ENCODE assay signal across 30 cellular contexts in genomic region chr20:63745961-63746765, GRCh38. TPM values are rescaled to one million over a fixed set of nuclear protein-coding genes. Genes with fewer than 3 reads are reported as not detected.
DNase-seq lines count a peak whose midpoint lies in the region; ATAC-seq and TF ChIP-seq lines count a peak whose summit lies in the region.
"Had no signal": no experiment of that assay in that cellular context is flagged by ENCODE, and none has a peak within 500 bp of the region (broad histone marks: within the 10 kb centered on the region; RNA-seq: fewer than 3 reads in every experiment).

No MANE protein-coding gene starts in this region.

- no peak overlapping the region for H3K4me3 ChIP-seq in RWPE2 (ENCODE audit: severe bottlenecking)
- H3K4me3 ChIP-seq in osteoblast (ENCODE audit: insufficient read depth, low read length) = no peak overlapping the region
- H3K4me3 ChIP-seq: cardiac muscle cell, GM12878, skin epidermis, testis had no signal

- peaks cover 4% of the 10 kb centered on the region for H3K4me1 ChIP-seq in RWPE2 (ENCODE audit: insufficient read depth, poor library complexity, severe bottlenecking)
- H3K4me1 ChIP-seq in osteoblast (ENCODE audit: insufficient read depth, low read length) = peaks cover 5% of the 10 kb centered on the region

- H3K9me3 ChIP-seq in RWPE2 (ENCODE audit: severe bottlenecking) (no peaks in the 10 kb centered on the region), osteoblast (ENCODE audit: low read depth, low read length) (no peaks in the 10 kb centered on the region)
- H3K9me3 ChIP-seq: testis had no signal

- H4K20me1 ChIP-seq in osteoblast (ENCODE audit: insufficient read depth, low read length) = peaks cover 4% of the 10 kb centered on the region

- no peak overlapping the region for H3K4me2 ChIP-seq in osteoblast (ENCODE audit: insufficient read depth, low read length)
- H3K4me2 ChIP-seq: KMS-11 had no signal

- H2AFZ ChIP-seq in osteoblast (ENCODE audit: low read length) = no peak overlapping the region

- TF ChIP-seq CTCF in GM20000 (IDR thresholded peaks at IDR 0.05; ENCODE audit: extremely low read depth, missing control alignments) (no peak), RWPE2 (IDR thresholded peaks at IDR 0.05; ENCODE audit: poor library complexity, severe bottlenecking) (no peak), osteoblast (IDR thresholded peaks at IDR 0.05; ENCODE audit: extremely low read depth, low read depth, low read length) (no peak)

- peaks cover 30% of the 10 kb centered on the region for H3K36me3 ChIP-seq in RWPE2 (ENCODE audit: low read depth)
- H3K36me3 ChIP-seq in osteoblast (ENCODE audit: insufficient read depth, low read length) = peaks cover 22% of the 10 kb centered on the region

- H3K27me3 ChIP-seq in RWPE2 (ENCODE audit: insufficient read depth, poor library complexity, severe bottlenecking) (no peaks in the 10 kb centered on the region), osteoblast (ENCODE audit: insufficient read depth, low read length) (no peaks in the 10 kb centered on the region)
- H3K27me3 ChIP-seq: cardiac muscle cell, testis had no signal

- DNase-seq in GM20000 (ENCODE audit: low spot score) = peak; percentile 30
- DNase-seq in RWPE2 (ENCODE audit: low spot score) = peak; percentile 85
- DNase-seq in germinal center (ENCODE audit: low spot score) = peak; percentile 2
- peak; percentile 91 for DNase-seq in osteoblast (ENCODE audit: insufficient read length, low spot score, missing footprints)
- DNase-seq: activated CD8-positive, alpha-beta T cell treated with anti-CD3 and anti-CD28 coated beads, Interleukin-2, amount 10 ng/mL, durations not matched to agents 7 days and 5 days; activated gamma-delta T cell treated with Interleukin-2 at 50 U/mL for 16 hours; amygdala; dermis blood vessel endothelial cell; DMS79 treated with DMSO at 0.1 percent for 48 hours; erythroblast; foreskin fibroblast; hypothalamus; NCI-H1694; NCI-H2171; NCI-H526; RPMI8226; stimulated activated CD4-positive, alpha-beta T cell treated with anti-CD3 and anti-CD28 coated beads, Interleukin-1b, Interleukin-23, amount 100 ng/mL, for 48 hours; T1000; testis had no signal

- ATAC-seq in RWPE2 (ENCODE audit: low read depth) = peak; percentile 8
- ATAC-seq in HG03095 (IDR thresholded peaks at IDR 0.05; ENCODE audit: unreplicated experiment) = no peak
- no peak for ATAC-seq in GM18909 (IDR thresholded peaks at IDR 0.05; ENCODE audit: poor library complexity, unreplicated experiment)
- ATAC-seq in HG02642 (IDR thresholded peaks at IDR 0.05; ENCODE audit: poor library complexity, unreplicated experiment) = no peak
- ATAC-seq in GM19455 (IDR thresholded peaks at IDR 0.05; ENCODE audit: unreplicated experiment) = no peak
- ATAC-seq: activated CD4-positive, CD25-positive, alpha-beta regulatory T cell treated with anti-CD3 and anti-CD28 coated beads, Interleukin-2, amount 50 U/mL, for 24 hours; activated CD8-positive, alpha-beta T cell treated with anti-CD3 and anti-CD28 coated beads, Interleukin-2, amount 10 ng/mL, durations not matched to agents 7 days and 5 days; GM12878; stimulated activated memory B cell treated with anti-CD40 and anti-IgM and Interleukin-4, amounts not matched to agents 10 μg/mL and 1 μg/mL and 100 μg/mL, for 72 hours had no signal

- peaks cover 4% of the 10 kb centered on the region for H3K79me2 ChIP-seq in osteoblast (ENCODE audit: insufficient read depth, low read length)

- no peak overlapping the region for H3K27ac ChIP-seq in RWPE2 (ENCODE audit: poor library complexity, severe bottlenecking)
- H3K27ac ChIP-seq in osteoblast (ENCODE audit: low read depth, low read length) = no peak overlapping the region
- H3K27ac ChIP-seq: KMS-11, skin epidermis had no signal

RNA-seq across cellular contexts. Expression of gene SLC2A4RG, which starts 6.6 kb away (rescaled TPM):
- total RNA-seq in osteoblast = 27.5 and 29.5 TPM in 2 replicates

RNA-seq across cellular contexts. Expression of gene LIME1, which starts 9.7 kb away (rescaled TPM):
- 1.8 and 2.9 TPM in 2 replicates for total RNA-seq in osteoblast

RNA-seq across cellular contexts. Expression of gene ZGPAT, which starts 38.3 kb away (rescaled TPM):
- total RNA-seq in osteoblast = 15.6 and 18.8 TPM in 2 replicates

RNA-seq across cellular contexts. Expression of gene ARFRP1, which starts 38.4 kb away (rescaled TPM):
- total RNA-seq in osteoblast = 21.7 and 23.0 TPM in 2 replicates

RNA-seq across cellular contexts. Expression of gene TNFRSF6B, which starts 49.7 kb away (rescaled TPM):
- 2.1 and 2.9 TPM in 2 replicates for total RNA-seq in osteoblast
- total RNA-seq: activated CD8-positive, alpha-beta T cell treated with anti-CD3 and anti-CD28 coated beads, Interleukin-2, amount 10 ng/mL, durations not matched to agents 7 days and 5 days; mononuclear cell had no signal

Comparison
In these comparisons a context has a peak if more than half of its experiments do, and no peak if none do; other contexts are left out.
1. DNase-seq: peak in every context shown above with its lines; median percentile 91 in osteoblast; 85 in RWPE2; 30 in GM20000; 2 in germinal center.